Comparison of ENCODE assay signal across 14 cellular contexts in genomic region chr11:115208808-115209259, GRCh38.
"Had no signal": no experiment of that assay in that cellular context is flagged by ENCODE, and none has a peak within 500 bp of the region (broad histone marks: within the 10 kb centered on the region; RNA-seq: fewer than 3 reads in every experiment).

No MANE protein-coding gene starts in this region.

- H3K27me3 Mint-ChIP-seq: effector memory CD8-positive, alpha-beta T cell had no signal

- H3K27ac ChIP-seq: lower lobe of right lung, neutrophil had no signal

- H3K9me3 ChIP-seq: lower lobe of right lung, neutrophil, right atrium auricular region had no signal

- H3K4me3 Mint-ChIP-seq: effector memory CD8-positive, alpha-beta T cell; mesothelial cell of epicardium had no signal

- H3K27ac Mint-ChIP-seq: effector memory CD8-positive, alpha-beta T cell; mesothelial cell of epicardium had no signal

- ATAC-seq: activated CD4-positive, CD25-positive, alpha-beta regulatory T cell treated with anti-CD3 and anti-CD28 coated beads, Interleukin-2, amount 50 U/mL, for 24 hours; effector memory CD8-positive, alpha-beta T cell; lower lobe of right lung had no signal

- H3K36me3 ChIP-seq: neutrophil, right atrium auricular region had no signal

- H3K27me3 ChIP-seq: neutrophil, right atrium auricular region had no signal

- H3K4me3 ChIP-seq: lower lobe of right lung, right atrium auricular region had no signal

- DNase-seq: activated naive CD4-positive, alpha-beta T cell treated with Interleukin-2 at 50 U/mL for 16 hours; central memory CD4-positive, alpha-beta T cell; effector memory CD8-positive, alpha-beta T cell; hippocampal formation; kidney glomerular epithelial cell; lower lobe of right lung; posterior cingulate gyrus; stimulated activated CD4-positive, alpha-beta T cell treated with anti-CD3 and anti-CD28 coated beads, Interleukin-2, amount 100 ng/mL, for 24 hours; stimulated activated naive CD4-positive, alpha-beta T cell treated with Interleukin-2 at 50 U/mL for 16 hours had no signal

- H3K9me3 Mint-ChIP-seq: effector memory CD8-positive, alpha-beta T cell; mesothelial cell of epicardium had no signal

- FAIRE-seq: TTC549 had no signal

- H3K4me1 ChIP-seq: lower lobe of right lung, right atrium auricular region had no signal
